ENCODE assay signal across 34 cellular contexts in the genomic region with DNA sequence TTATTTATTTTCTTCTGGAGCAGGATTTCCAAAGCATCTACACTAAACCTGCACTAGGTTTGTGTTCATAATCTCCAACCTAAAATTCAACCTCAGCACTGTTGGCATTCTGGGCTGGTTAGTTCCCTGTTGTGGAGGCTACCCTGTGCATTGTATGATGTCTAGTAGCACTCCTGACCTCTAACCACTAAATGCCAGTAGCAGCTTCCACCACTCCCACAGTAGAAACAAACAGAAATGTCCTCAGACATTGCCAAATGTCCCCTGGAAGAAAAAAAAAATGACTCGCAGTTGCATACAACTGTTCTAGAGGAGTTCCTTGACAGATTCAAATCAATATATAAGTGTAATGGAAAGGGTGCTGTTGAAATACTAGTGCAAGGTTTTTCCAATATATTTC. TPM values are rescaled to one million over a fixed set of nuclear protein-coding genes. Genes with fewer than 3 reads are reported as not detected.
"Had no signal": no experiment of that assay in that cellular context is flagged by ENCODE, and none has a peak within 500 bp of the region (broad histone marks: within the 10 kb centered on the region; RNA-seq: fewer than 3 reads in every experiment).

No MANE protein-coding gene starts in this region.

- H3K4me3 ChIP-seq: coronary artery, esophagus muscularis mucosa, gastroesophageal sphincter, heart left ventricle, hepatocyte, neural progenitor cell, psoas muscle, sigmoid colon, thyroid gland, vagina had no signal

- H3K36me3 Mint-ChIP-seq: naive thymus-derived CD4-positive, alpha-beta T cell; neural progenitor cell had no signal

- DNase-seq: dermis blood vessel endothelial cell; effector memory CD4-positive, alpha-beta T cell; foreskin keratinocyte; heart left ventricle; kidney; mesendoderm; midbrain; naive thymus-derived CD4-positive, alpha-beta T cell; posterior cingulate gyrus; psoas muscle; right cardiac atrium; sigmoid colon; small intestine; stimulated activated CD4-positive, alpha-beta T cell treated with anti-CD3 and anti-CD28 coated beads, Interleukin-15, amount 100 ng/mL, for 24 hours; stimulated activated CD4-positive, alpha-beta T cell treated with anti-CD3 and anti-CD28 coated beads, Interleukin-2, amount 100 ng/mL, for 48 hours; stimulated activated CD8-positive, alpha-beta memory T cell treated with anti-CD3 and anti-CD28 coated beads, Interleukin-4, amount 100 ng/mL, for 48 hours; stimulated activated naive CD4-positive, alpha-beta T cell; stimulated activated naive CD8-positive, alpha-beta T cell treated with anti-CD3 and anti-CD28 coated beads, Interleukin-15, amount 100 ng/mL, for 72 hours; thyroid gland; trophoblast cell had no signal

- H3K27ac Mint-ChIP-seq: naive thymus-derived CD4-positive, alpha-beta T cell; nephron; neural progenitor cell; stimulated activated naive CD8-positive, alpha-beta T cell treated with anti-CD3 and anti-CD28 coated beads, Interleukin-15, amount 100 ng/mL, for 72 hours had no signal

- H3K4me3 Mint-ChIP-seq: naive thymus-derived CD4-positive, alpha-beta T cell; nephron; neural progenitor cell; stimulated activated naive CD8-positive, alpha-beta T cell treated with anti-CD3 and anti-CD28 coated beads, Interleukin-15, amount 100 ng/mL, for 72 hours had no signal

- ATAC-seq: foreskin keratinocyte; gastroesophageal sphincter; heart left ventricle; left lobe of liver; naive thymus-derived CD4-positive, alpha-beta T cell; psoas muscle; right cardiac atrium; stimulated activated naive CD8-positive, alpha-beta T cell treated with anti-CD3 and anti-CD28 coated beads, Interleukin-15, amount 100 ng/mL, for 72 hours had no signal

- H3K4me1 Mint-ChIP-seq: naive thymus-derived CD4-positive, alpha-beta T cell; nephron; neural progenitor cell; stimulated activated naive CD8-positive, alpha-beta T cell treated with anti-CD3 and anti-CD28 coated beads, Interleukin-15, amount 100 ng/mL, for 72 hours had no signal

- H3K9me3 Mint-ChIP-seq: nephron; neural progenitor cell; stimulated activated naive CD8-positive, alpha-beta T cell treated with anti-CD3 and anti-CD28 coated beads, Interleukin-15, amount 100 ng/mL, for 72 hours had no signal

RNA-seq across cellular contexts. Expression of a gene that starts 18.9 kb away (rescaled TPM):
- total RNA-seq: endothelial cell of umbilical vein, epithelial cell of proximal tubule, fibroblast of lung, foreskin keratinocyte, kidney, mucosa of gallbladder, osteocyte, psoas muscle, renal cortical epithelial cell, right cardiac atrium had no signal
